ENCODE assay signal across 10 cellular contexts in genomic region chr12:96501908-96502307, GRCh38. TPM values are rescaled to one million over a fixed set of nuclear protein-coding genes. Genes with fewer than 3 reads are reported as not detected.
DNase-seq lines count a peak whose midpoint lies in the region; ATAC-seq and TF ChIP-seq lines count a peak whose summit lies in the region.
"Had no signal": no experiment of that assay in that cellular context is flagged by ENCODE, and none has a peak within 500 bp of the region (broad histone marks: within the 10 kb centered on the region; RNA-seq: fewer than 3 reads in every experiment).

No MANE protein-coding gene starts in this region.

- no peak for DNase-seq in HL-60 (ENCODE audit: low read depth in 1 of 2, low spot score in 1 of 2)
- DNase-seq in mammary epithelial cell: no peak
- DNase-seq in sigmoid colon: no peak
- no peak for DNase-seq in type B pancreatic cell (ENCODE audit: extremely low spot score, unreplicated experiment)
- DNase-seq in NOMO-1 treated with DMSO at 0.1 percent for 48 hours (lab: John Stamatoyannopoulos, UW; ENCODE audit: unreplicated experiment): no peak
- no peak for DNase-seq in stimulated activated CD8-positive, alpha-beta memory T cell treated with anti-CD3 and anti-CD28 coated beads, Interleukin-4, amount 100 ng/mL, for 48 hours
- DNase-seq: dorsolateral prefrontal cortex, KBM-7 had no signal

- H3K4me3 Mint-ChIP-seq in type B pancreatic cell: no peak overlapping the region

- no peaks in the 10 kb centered on the region for H3K9me3 ChIP-seq in mammary epithelial cell (replicated peaks; ENCODE audit: insufficient read depth, low read length)
- H3K9me3 ChIP-seq in sigmoid colon: no peaks in the 10 kb centered on the region

- CTCF ChIA-PET in mammary epithelial cell (lab: Charles Lee; ENCODE audit: low non-redundant PET): no interaction called here

- no peak overlapping the region for H3K27ac Mint-ChIP-seq in type B pancreatic cell

- peaks cover 10% of the 10 kb centered on the region for H3K9me3 Mint-ChIP-seq in type B pancreatic cell

- no peaks in the 10 kb centered on the region for H3K79me2 ChIP-seq in mammary epithelial cell (ENCODE audit: insufficient read depth, low read length)

- TF ChIP-seq EP300 in sigmoid colon (IDR thresholded peaks at IDR 0.05): no peak

- no peaks in the 10 kb centered on the region for H3K36me3 ChIP-seq in mammary epithelial cell (ENCODE audit: insufficient read depth, low read length)
- H3K36me3 ChIP-seq in sigmoid colon: no peaks in the 10 kb centered on the region

- H3K4me1 Mint-ChIP-seq in type B pancreatic cell (ENCODE audit: unreplicated experiment): peaks cover 8% of the 10 kb centered on the region

- H3K4me1 ChIP-seq in mammary epithelial cell (ENCODE audit: insufficient read depth, low read length): peaks cover 31% of the 10 kb centered on the region
- peaks cover 0 to 18% (median 9%) of the 10 kb centered on the region in 4 donors for H3K4me1 ChIP-seq in sigmoid colon

- dilution Hi-C loops in mammary epithelial cell (cut with HindIII; ENCODE audit: low sequenced_read_pairs): loop anchor here (25.0 kb wide), 2 partner anchors 265 to 440 kb away; no protein-coding TSS in a partner anchor

- no peaks in the 10 kb centered on the region for H3K27me3 ChIP-seq in HL-60 (ENCODE audit: insufficient read depth, poor library complexity, severe bottlenecking)
- H3K27me3 ChIP-seq in mammary epithelial cell (ENCODE audit: insufficient read depth, low read length): no peaks in the 10 kb centered on the region
- no peaks in the 10 kb centered on the region for H3K27me3 ChIP-seq in sigmoid colon
- H3K27me3 ChIP-seq: dorsolateral prefrontal cortex had no signal

- H3K27me3 Mint-ChIP-seq in type B pancreatic cell: no peaks in the 10 kb centered on the region

- no peaks in the 10 kb centered on the region for H3K36me3 Mint-ChIP-seq in type B pancreatic cell

- no peak overlapping the region for H3K9ac ChIP-seq in mammary epithelial cell (ENCODE audit: insufficient read depth, low read length)

- no TSS peak for BruUV-seq in mammary epithelial cell (replicated peaks; lab: Mats Ljungman, UMichigan)

- TF ChIP-seq CTCF in HL-60 (IDR thresholded peaks at IDR 0.05; ENCODE audit: insufficient read depth, low read length): no peak
- TF ChIP-seq CTCF in mammary epithelial cell (conservative IDR thresholded peaks at IDR 0.05 in 1 of 2, IDR thresholded peaks at IDR 0.05 in 1 of 2; ENCODE audit: extremely low read depth in 1 of 2, insufficient read depth in 1 of 2, low read depth in 1 of 2, low read length in 2 of 2): no peak
- TF ChIP-seq CTCF in sigmoid colon (IDR thresholded peaks at IDR 0.05): no peak
- TF ChIP-seq CTCF in type B pancreatic cell (conservative IDR thresholded peaks at IDR 0.05): no peak

- in situ Hi-C loops in mammary epithelial cell (cut with MboI; ENCODE audit: low sequenced_read_pairs in 2 of 2): loop anchor here (25.0 kb wide), 3 partner anchors 290 to 565 kb away; partner anchors contain the start of genes AMDHD1 (in 1 of the 2) and CCDC38 (in 1 of the 2)

- ATAC-seq in GM19035 (IDR thresholded peaks at IDR 0.05; ENCODE audit: unreplicated experiment): peak; percentile 28
- no peak for ATAC-seq in HG03097 (IDR thresholded peaks at IDR 0.05; ENCODE audit: low FRiP score, unreplicated experiment)

- H2AFZ ChIP-seq in mammary epithelial cell (ENCODE audit: low read depth, low read length): peak overlapping the region; percentile 65

- H3K27ac ChIP-seq in HL-60 (replicated peaks) (peak overlapping the region; percentile 27; the same call in 1 of the 2 replicates), mammary epithelial cell (ENCODE audit: insufficient read depth, low read depth, low read length) (peak overlapping the region; percentile 93), sigmoid colon (peak overlapping the region; percentile 48 to 67 (median 58))

- no peaks in the 10 kb centered on the region for H4K20me1 ChIP-seq in mammary epithelial cell (ENCODE audit: insufficient read depth, low read length)

- TF ChIP-seq POLR2A in sigmoid colon (IDR thresholded peaks at IDR 0.05): no peak

- intact Hi-C loops in mammary epithelial cell (cut with micrococcal nuclease) (loop anchor here (1.0 to 5.0 kb wide), 5 partner anchors 13 to 285 kb away; partner anchors contain the start of genes CDK17 and CFAP54), sigmoid colon (cut with DNase I) (no loop called here)

- H3K4me3 ChIP-seq in HL-60 (replicated peaks; ENCODE audit: insufficient read depth, low read length) (no peak overlapping the region), mammary epithelial cell (replicated peaks in 1 of 3; ENCODE audit: insufficient read depth in 1 of 3, low read depth in 2 of 3, low read length in 3 of 3) (no peak overlapping the region), sigmoid colon (no peak overlapping the region)
- H3K4me3 ChIP-seq: dorsolateral prefrontal cortex had no signal

- peak overlapping the region; percentile 1 for H3K4me2 ChIP-seq in mammary epithelial cell (ENCODE audit: insufficient read depth, low read depth, low read length)

RNA-seq across cellular contexts. Expression of gene CFAP54, which starts 12.5 kb away (rescaled TPM):
- total RNA-seq in mammary epithelial cell: 1 to 10 TPM; 1.5 to 1.6 TPM
- polyA plus RNA-seq in mammary epithelial cell: 0.29 TPM
- 0.47 TPM for polyA minus RNA-seq in mammary epithelial cell
- 10 to 100 TPM in 1 of 4 donors, 1 to 10 TPM in 3; 1.1 to 10.5 (median 4.1) TPM for total RNA-seq in sigmoid colon
- under 1 TPM in 1 of 3 donors, not detected in 2; 0.07 TPM for polyA plus RNA-seq in sigmoid colon
- total RNA-seq in type B pancreatic cell (ENCODE audit: low replicate concordance): 0.93 and 8.9 TPM in 2 replicates

Comparison
In these comparisons a context has a peak if more than half of its experiments do, and no peak if none do; other contexts are left out.
1. H3K27ac ChIP-seq: peak in every context shown above with its lines; median percentile 93 in mammary epithelial cell; 58 in sigmoid colon; 27 in HL-60.